23 cellular contexts compared by ENCODE assay signal in the genomic region with DNA sequence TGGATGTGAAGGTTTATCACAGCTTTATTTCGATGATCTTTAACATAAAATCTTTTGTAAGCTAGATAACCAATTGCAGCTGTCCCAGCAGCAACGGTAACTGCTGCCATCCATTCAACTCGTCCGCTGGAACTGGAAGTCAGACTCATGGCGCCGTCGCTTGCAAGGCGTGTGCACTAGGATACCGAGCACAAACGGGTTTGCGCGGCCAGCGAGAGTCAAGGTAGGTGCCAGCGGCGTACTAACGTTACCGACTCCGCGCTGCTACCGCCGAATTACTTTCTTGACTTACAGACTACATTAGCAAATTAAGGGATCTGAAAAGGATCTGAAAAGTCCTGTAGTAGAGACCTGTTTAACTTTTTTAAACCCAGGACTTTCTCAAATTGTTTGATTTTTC. TPM values are rescaled to one million over a fixed set of nuclear protein-coding genes. Genes with fewer than 3 reads are reported as not detected.
DNase-seq lines count a peak whose midpoint lies in the region; ATAC-seq, FAIRE-seq and TF ChIP-seq lines count a peak whose summit lies in the region.
"Had no signal": no experiment of that assay in that cellular context is flagged by ENCODE, and none has a peak within 500 bp of the region (broad histone marks: within the 10 kb centered on the region; RNA-seq: fewer than 3 reads in every experiment).

No MANE protein-coding gene starts in this region.

- H3K4me1 Mint-ChIP-seq in HFFc6 (ENCODE audit: low read depth) (no peaks in the 10 kb centered on the region), Calu3 (ENCODE audit: low read depth, unreplicated experiment) (no peaks in the 10 kb centered on the region)
- H3K4me1 Mint-ChIP-seq: CD4-positive, alpha-beta memory T cell; CD4-positive, CD25-positive, alpha-beta regulatory T cell; CD8-positive, alpha-beta memory T cell had no signal

- in situ Hi-C loops in K562 (cut with MboI) = no loop called here

- no peak overlapping the region for H2AFZ ChIP-seq in K562 (ENCODE audit: low read depth, low read length)
- no peak overlapping the region for H2AFZ ChIP-seq in osteoblast (ENCODE audit: low read length)

- TF ChIP-seq RAD21 in K562 (CRISPR knock-in tag; conservative IDR thresholded peaks at IDR 0.05 in 1 of 2, IDR thresholded peaks at IDR 0.05 in 1 of 2) = no peak

- WGBS in K562 (ENCODE audit: insufficient coverage, low coverage, missing lambda C conversion rate) = 23% methylated on average over 21 of the region's 21 CpGs

- intact Hi-C loops in K562 (cut with micrococcal nuclease) = no loop called here
- intact Hi-C loops in posterior vena cava (cut with DNase I) = no loop called here
- intact Hi-C loops in Calu3 (cut with micrococcal nuclease; ENCODE audit: unreplicated experiment) = no loop called here

- no peaks in the 10 kb centered on the region for H3K9me3 ChIP-seq in K562 (replicated peaks; ENCODE audit: control insufficient read depth, insufficient read depth, low read depth, low read length)
- H3K9me3 ChIP-seq in osteoblast (ENCODE audit: low read depth, low read length) = no peaks in the 10 kb centered on the region
- H3K9me3 ChIP-seq: BE2C, BLaER1 had no signal

- CTCF ChIA-PET in K562 (lab: Yijun Ruan, JAX; ENCODE audit: low intra/inter-chr PET ratio) (no interaction called here), Calu3 (lab: Charles Lee) (no interaction called here)

- ATAC-seq in K562 = no peak

- TF ChIP-seq EP300 in K562 (IDR thresholded peaks at IDR 0.05; ENCODE audit: low read length) = no peak

- no peak for FAIRE-seq in K562 (lab: Jason Lieb, UNC)
- FAIRE-seq: A204.1, D721Med, G401.6, GM12891, GM19239 had no signal

- TF ChIP-seq CTCF in HFFc6 (IDR thresholded peaks at IDR 0.05) (no peak), K562 (IDR thresholded peaks at IDR 0.05 in 2 of 3, conservative IDR thresholded peaks at IDR 0.05 in 1 of 3; ENCODE audit: insufficient read depth in 2 of 3, low read depth in 1 of 3, low read length in 3 of 3) (no peak), osteoblast (IDR thresholded peaks at IDR 0.05; ENCODE audit: extremely low read depth, low read depth, low read length) (no peak), Calu3 (IDR thresholded peaks at IDR 0.05; ENCODE audit: unreplicated experiment) (no peak)

- H3K9ac ChIP-seq in K562 (ENCODE audit: insufficient read depth in 1 of 2, low read depth in 2 of 2, low read length in 2 of 2) = no peak overlapping the region
- H3K9ac ChIP-seq: BLaER1 had no signal

- H3K4me2 ChIP-seq in K562 (ENCODE audit: insufficient read depth, low read length) (no peak overlapping the region), osteoblast (ENCODE audit: insufficient read depth, low read length) (no peak overlapping the region)
- H3K4me2 ChIP-seq: BLaER1 had no signal

- H3K36me3 Mint-ChIP-seq in HFFc6 (ENCODE audit: low read depth) (no peaks in the 10 kb centered on the region), Calu3 (ENCODE audit: insufficient read depth, unreplicated experiment) (no peaks in the 10 kb centered on the region)
- H3K36me3 Mint-ChIP-seq: CD14-positive monocyte; CD4-positive, alpha-beta memory T cell; CD4-positive, CD25-positive, alpha-beta regulatory T cell had no signal

- no peaks in the 10 kb centered on the region for H3K27me3 ChIP-seq in K562 (ENCODE audit: control insufficient read depth in 2 of 2, insufficient read depth in 2 of 2, low read length in 2 of 2)
- H3K27me3 ChIP-seq in osteoblast (ENCODE audit: insufficient read depth, low read length) = no peaks in the 10 kb centered on the region
- H3K27me3 ChIP-seq: BE2C, BLaER1 had no signal

- H3K27me3 Mint-ChIP-seq in HFFc6 (ENCODE audit: insufficient read depth) (0 out of 2 replicates have a peak, but pooled peaks cover 2% of the 10 kb centered on the region), Calu3 (ENCODE audit: unreplicated experiment) (no peaks in the 10 kb centered on the region)
- H3K27me3 Mint-ChIP-seq: CD4-positive, alpha-beta memory T cell; CD4-positive, CD25-positive, alpha-beta regulatory T cell had no signal

- H3K9me3 Mint-ChIP-seq in HFFc6 = no peaks in the 10 kb centered on the region
- H3K9me3 Mint-ChIP-seq in Calu3 (ENCODE audit: low read depth, unreplicated experiment) = no peaks in the 10 kb centered on the region
- H3K9me3 Mint-ChIP-seq: CD8-positive, alpha-beta memory T cell had no signal

- no peak overlapping the region for H3K4me3 ChIP-seq in K562
- H3K4me3 ChIP-seq in osteoblast (ENCODE audit: insufficient read depth, low read length) = no peak overlapping the region
- H3K4me3 ChIP-seq: BLaER1 had no signal

- no peaks in the 10 kb centered on the region for H4K20me1 ChIP-seq in K562 (replicated peaks; ENCODE audit: control insufficient read depth, insufficient read depth, low read length)
- H4K20me1 ChIP-seq in osteoblast (ENCODE audit: insufficient read depth, low read length) = no peaks in the 10 kb centered on the region
- H4K20me1 ChIP-seq: BLaER1 had no signal

- BruUV-seq in K562 (replicated peaks; lab: Mats Ljungman, UMichigan) (no TSS peak), Calu3 (replicated peaks; lab: Mats Ljungman, UMichigan) (no TSS peak)

- DNase-seq in HFFc6 (no peak), K562 (ENCODE audit: extremely low read depth in 1 of 4, low spot score in 3 of 4) (no peak), posterior vena cava (ENCODE audit: low spot score) (peak; percentile 80), osteoblast (ENCODE audit: insufficient read length, low spot score, missing footprints) (no peak), Calu3 (no peak)
- DNase-seq in activated naive CD4-positive, alpha-beta T cell treated with anti-CD3 and anti-CD28 coated beads, Interleukin-2, amount 50 U/mL, for 16 hours = no peak
- DNase-seq: 8988T; ACHN; BE2C; C1 segment of cervical spinal cord; CD4-positive, alpha-beta memory T cell; CD4-positive, CD25-positive, alpha-beta regulatory T cell; CD8-positive, alpha-beta memory T cell; COR-L47; DMS79 treated with DMSO at 0.1 percent for 48 hours; GF-D8 had no signal

- H3K4me1 ChIP-seq in K562 (replicated peaks in 1 of 2; ENCODE audit: control insufficient read depth in 2 of 2, insufficient read depth in 2 of 2, low read length in 2 of 2) (no peaks in the 10 kb centered on the region), osteoblast (ENCODE audit: insufficient read depth, low read length) (no peaks in the 10 kb centered on the region)
- H3K4me1 ChIP-seq: BE2C, BLaER1 had no signal

- no peak overlapping the region for H3K27ac ChIP-seq in K562 (ENCODE audit: extremely low read depth, low read depth, low read length)
- H3K27ac ChIP-seq in osteoblast (ENCODE audit: low read depth, low read length) = no peak overlapping the region
- H3K27ac ChIP-seq: BLaER1 had no signal

- POLR2A ChIA-PET in K562 (lab: Yijun Ruan, JAX) = no interaction called here

- H3K36me3 ChIP-seq in K562 (ENCODE audit: control insufficient read depth, insufficient read depth, low read length) (no peaks in the 10 kb centered on the region), osteoblast (ENCODE audit: insufficient read depth, low read length) (no peaks in the 10 kb centered on the region)
- H3K36me3 ChIP-seq: BE2C, BLaER1 had no signal

- no peaks in the 10 kb centered on the region for H3K79me2 ChIP-seq in K562 (ENCODE audit: control insufficient read depth, insufficient read depth, low read length)
- H3K79me2 ChIP-seq in osteoblast (ENCODE audit: insufficient read depth, low read length) = no peaks in the 10 kb centered on the region

- TF ChIP-seq POLR2A in K562 (conservative IDR thresholded peaks at IDR 0.05) = no peak

- H3K27ac Mint-ChIP-seq in HFFc6 = no peak overlapping the region
- H3K27ac Mint-ChIP-seq in Calu3 (ENCODE audit: unreplicated experiment) = no peak overlapping the region
- H3K27ac Mint-ChIP-seq: CD14-positive monocyte; CD4-positive, alpha-beta memory T cell; CD4-positive, CD25-positive, alpha-beta regulatory T cell; CD8-positive, alpha-beta memory T cell had no signal

- H3K4me3 Mint-ChIP-seq in HFFc6 (peak overlapping the region; percentile 45; the same call in 1 of the 2 replicates), Calu3 (ENCODE audit: low read depth, unreplicated experiment) (no peak overlapping the region)
- H3K4me3 Mint-ChIP-seq: CD14-positive monocyte; CD4-positive, alpha-beta memory T cell; CD4-positive, CD25-positive, alpha-beta regulatory T cell; CD8-positive, alpha-beta memory T cell had no signal

- no peaks in the 10 kb centered on the region for H3K9me1 ChIP-seq in K562 (ENCODE audit: control insufficient read depth, insufficient read depth, low read length)

RNA-seq across cellular contexts. Expression of a gene that starts 47.4 kb away (rescaled TPM):
- total RNA-seq in HFFc6 (2021; fragmentation: NEBNext Ultra II Directional; extraction: Animal tissue kit (Norgen Biotek cat#: 25700)) = 10 to 100 TPM in 2 of 6 experiments, 1 to 10 TPM in 4; 3.7 to 10.0 (median 8.6) TPM
- 0.76 and 0.93 TPM in 2 replicates for total RNA-seq in K562 (2011; cell fraction: chromatin; rRNA removed; ENCODE audit: low replicate concordance)
- total RNA-seq in K562 (2011; cell fraction: nucleolus; rRNA removed) = 0.66 and 0.67 TPM in 2 replicates
- total RNA-seq in K562 (2011; cell fraction: nucleoplasm; rRNA removed) = 1.2 and 2.2 TPM in 2 replicates
- total RNA-seq in K562 (2014; rRNA removed) = 0.08 and 0.23 TPM in 2 replicates
- total RNA-seq in K562 (2014; rRNA removed; fragmentation: Illumina TruSeq; extraction: Trizol) = 0.22 and 0.67 TPM in 2 replicates
- total RNA-seq in K562 (2015; rRNA removed; fragmentation: Illumina TruSeq; extraction: Trizol) = 0.60 and 0.65 TPM in 2 replicates
- total RNA-seq in K562 (2021) = 0.58 and 0.67 TPM in 2 replicates
- polyA plus RNA-seq in K562 (2011; rRNA removed) = 0.79 and 0.85 TPM in 2 replicates
- polyA plus RNA-seq in K562 (2011; cell fraction: cytosol; rRNA removed) = 0.34 and 1.2 TPM in 2 replicates
- 1.1 and 1.4 TPM in 2 replicates for polyA plus RNA-seq in K562 (2011; cell fraction: nucleus; rRNA removed)
- 0.73 and 0.89 TPM in 2 replicates for polyA plus RNA-seq in K562 (2012)
- 0.31 and 0.57 TPM in 2 replicates for polyA plus RNA-seq in K562 (2014; fragmentation: Illumina TruSeq; extraction: Trizol)
- polyA plus RNA-seq in K562 (2014; fragmentation: Nextera tagmentation; extraction: Ambion mirVana) = under 1 TPM; 0.31 to 0.39 TPM
- polyA plus RNA-seq in K562 (2014; rRNA removed) = 0.29 and 0.76 TPM in 2 replicates
- polyA minus RNA-seq in K562 (2011; rRNA and poly(A)+ RNA removed) = 2.0 and 9.8 TPM in 2 replicates
- 3.6 and 10.5 TPM in 2 replicates for polyA minus RNA-seq in K562 (2011; cell fraction: cytosol; rRNA and poly(A)+ RNA removed)
- 2.3 and 6.4 TPM in 2 replicates for polyA minus RNA-seq in K562 (2011; cell fraction: nucleus; rRNA and poly(A)+ RNA removed)
- total RNA-seq in posterior vena cava = 10 to 100 TPM; 19.4 to 30.5 TPM
- 13.0 and 14.7 TPM in 2 replicates for total RNA-seq in osteoblast
- 7.0 and 12.7 TPM in 2 replicates for total RNA-seq in Calu3 (2022)
- total RNA-seq: CD4-positive, alpha-beta memory T cell; CD8-positive, alpha-beta memory T cell had no signal
- polyA plus RNA-seq: CD4-positive, alpha-beta memory T cell had no signal
